In the genomic region with DNA sequence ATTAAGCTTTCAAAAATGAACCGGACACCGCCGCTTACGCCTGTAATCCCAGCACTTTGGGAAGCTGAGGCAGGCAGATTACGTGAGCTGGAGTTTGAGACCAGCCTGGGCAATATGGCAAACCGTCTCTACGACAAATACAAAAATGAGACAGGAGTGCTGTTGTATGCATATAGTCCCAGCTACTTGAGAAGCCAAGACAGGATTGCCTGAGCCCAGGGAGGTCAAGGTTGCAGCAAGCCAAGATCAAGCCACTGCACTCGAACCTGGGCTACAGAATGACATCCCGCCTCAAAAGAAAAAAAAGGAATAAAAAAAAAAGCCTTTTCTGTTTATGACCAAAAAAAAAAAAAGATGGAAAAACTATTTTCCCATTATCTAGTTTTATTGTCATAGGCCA, we compare ENCODE assay signal across 1 cellular context.
TF ChIP-seq lines count a peak whose summit lies in the region.

No MANE protein-coding gene starts in this region.

TF ChIP-seq in K562, 482 proteins besides CTCF, POLR2A, EP300 and RAD21 (continued from another document):
- TF ChIP-seq, protein P1, sequence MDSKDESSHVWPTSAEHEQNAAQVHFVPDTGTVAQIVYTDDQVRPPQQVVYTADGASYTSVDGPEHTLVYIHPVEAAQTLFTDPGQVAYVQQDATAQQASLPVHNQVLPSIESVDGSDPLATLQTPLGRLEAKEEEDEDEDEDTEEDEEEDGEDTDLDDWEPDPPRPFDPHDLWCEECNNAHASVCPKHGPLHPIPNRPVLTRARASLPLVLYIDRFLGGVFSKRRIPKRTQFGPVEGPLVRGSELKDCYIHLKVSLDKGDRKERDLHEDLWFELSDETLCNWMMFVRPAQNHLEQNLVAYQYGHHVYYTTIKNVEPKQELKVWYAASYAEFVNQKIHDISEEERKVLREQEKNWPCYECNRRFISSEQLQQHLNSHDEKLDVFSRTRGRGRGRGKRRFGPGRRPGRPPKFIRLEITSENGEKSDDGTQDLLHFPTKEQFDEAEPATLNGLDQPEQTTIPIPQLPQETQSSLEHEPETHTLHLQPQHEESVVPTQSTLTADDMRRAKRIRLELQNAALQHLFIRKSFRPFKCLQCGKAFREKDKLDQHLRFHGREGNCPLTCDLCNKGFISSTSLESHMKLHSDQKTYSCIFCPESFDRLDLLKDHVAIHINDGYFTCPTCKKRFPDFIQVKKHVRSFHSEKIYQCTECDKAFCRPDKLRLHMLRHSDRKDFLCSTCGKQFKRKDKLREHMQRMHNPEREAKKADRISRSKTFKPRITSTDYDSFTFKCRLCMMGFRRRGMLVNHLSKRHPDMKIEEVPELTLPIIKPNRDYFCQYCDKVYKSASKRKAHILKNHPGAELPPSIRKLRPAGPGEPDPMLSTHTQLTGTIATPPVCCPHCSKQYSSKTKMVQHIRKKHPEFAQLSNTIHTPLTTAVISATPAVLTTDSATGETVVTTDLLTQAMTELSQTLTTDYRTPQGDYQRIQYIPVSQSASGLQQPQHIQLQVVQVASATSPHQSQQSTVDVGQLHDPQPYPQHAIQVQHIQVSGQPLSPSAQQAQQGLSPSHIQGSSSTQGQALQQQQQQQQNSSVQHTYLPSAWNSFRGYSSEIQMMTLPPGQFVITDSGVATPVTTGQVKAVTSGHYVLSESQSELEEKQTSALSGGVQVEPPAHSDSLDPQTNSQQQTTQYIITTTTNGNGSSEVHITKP (IDR thresholded peaks at IDR 0.05; ENCODE audit: partially characterized antibody): no peak
- TF ChIP-seq HOXB6 (CRISPR knock-in tag; IDR thresholded peaks at IDR 0.05; ENCODE audit: borderline replicate concordance): no peak
- TF ChIP-seq BRD9 (IDR thresholded peaks at IDR 0.05; ENCODE audit: low read depth, partially characterized antibody): no peak
- TF ChIP-seq HDAC2 (IDR thresholded peaks at IDR 0.05): no peak
- no peak for TF ChIP-seq NFRKB (IDR thresholded peaks at IDR 0.05; ENCODE audit: low read depth)
- no peak for TF ChIP-seq ZZZ3 (IDR thresholded peaks at IDR 0.05)
- no peak for TF ChIP-seq ZNF316 (IDR thresholded peaks at IDR 0.05)
- TF ChIP-seq, protein P2, sequence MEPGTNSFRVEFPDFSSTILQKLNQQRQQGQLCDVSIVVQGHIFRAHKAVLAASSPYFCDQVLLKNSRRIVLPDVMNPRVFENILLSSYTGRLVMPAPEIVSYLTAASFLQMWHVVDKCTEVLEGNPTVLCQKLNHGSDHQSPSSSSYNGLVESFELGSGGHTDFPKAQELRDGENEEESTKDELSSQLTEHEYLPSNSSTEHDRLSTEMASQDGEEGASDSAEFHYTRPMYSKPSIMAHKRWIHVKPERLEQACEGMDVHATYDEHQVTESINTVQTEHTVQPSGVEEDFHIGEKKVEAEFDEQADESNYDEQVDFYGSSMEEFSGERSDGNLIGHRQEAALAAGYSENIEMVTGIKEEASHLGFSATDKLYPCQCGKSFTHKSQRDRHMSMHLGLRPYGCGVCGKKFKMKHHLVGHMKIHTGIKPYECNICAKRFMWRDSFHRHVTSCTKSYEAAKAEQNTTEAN (CRISPR knock-in tag; IDR thresholded peaks at IDR 0.05): no peak
- TF ChIP-seq, protein P3, sequence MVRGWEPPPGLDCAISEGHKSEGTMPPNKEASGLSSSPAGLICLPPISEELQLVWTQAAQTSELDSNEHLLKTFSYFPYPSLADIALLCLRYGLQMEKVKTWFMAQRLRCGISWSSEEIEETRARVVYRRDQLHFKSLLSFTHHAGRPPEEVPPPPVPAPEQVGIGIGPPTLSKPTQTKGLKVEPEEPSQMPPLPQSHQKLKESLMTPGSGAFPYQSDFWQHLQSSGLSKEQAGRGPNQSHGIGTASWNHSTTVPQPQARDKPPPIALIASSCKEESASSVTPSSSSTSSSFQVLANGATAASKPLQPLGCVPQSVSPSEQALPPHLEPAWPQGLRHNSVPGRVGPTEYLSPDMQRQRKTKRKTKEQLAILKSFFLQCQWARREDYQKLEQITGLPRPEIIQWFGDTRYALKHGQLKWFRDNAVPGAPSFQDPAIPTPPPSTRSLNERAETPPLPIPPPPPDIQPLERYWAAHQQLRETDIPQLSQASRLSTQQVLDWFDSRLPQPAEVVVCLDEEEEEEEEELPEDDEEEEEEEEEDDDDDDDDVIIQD (CRISPR knock-in tag; IDR thresholded peaks at IDR 0.05): no peak
- TF ChIP-seq, protein P4, sequence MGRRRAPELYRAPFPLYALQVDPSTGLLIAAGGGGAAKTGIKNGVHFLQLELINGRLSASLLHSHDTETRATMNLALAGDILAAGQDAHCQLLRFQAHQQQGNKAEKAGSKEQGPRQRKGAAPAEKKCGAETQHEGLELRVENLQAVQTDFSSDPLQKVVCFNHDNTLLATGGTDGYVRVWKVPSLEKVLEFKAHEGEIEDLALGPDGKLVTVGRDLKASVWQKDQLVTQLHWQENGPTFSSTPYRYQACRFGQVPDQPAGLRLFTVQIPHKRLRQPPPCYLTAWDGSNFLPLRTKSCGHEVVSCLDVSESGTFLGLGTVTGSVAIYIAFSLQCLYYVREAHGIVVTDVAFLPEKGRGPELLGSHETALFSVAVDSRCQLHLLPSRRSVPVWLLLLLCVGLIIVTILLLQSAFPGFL (CRISPR knock-in tag; IDR thresholded peaks at IDR 0.05): no peak
- TF ChIP-seq, protein P5, sequence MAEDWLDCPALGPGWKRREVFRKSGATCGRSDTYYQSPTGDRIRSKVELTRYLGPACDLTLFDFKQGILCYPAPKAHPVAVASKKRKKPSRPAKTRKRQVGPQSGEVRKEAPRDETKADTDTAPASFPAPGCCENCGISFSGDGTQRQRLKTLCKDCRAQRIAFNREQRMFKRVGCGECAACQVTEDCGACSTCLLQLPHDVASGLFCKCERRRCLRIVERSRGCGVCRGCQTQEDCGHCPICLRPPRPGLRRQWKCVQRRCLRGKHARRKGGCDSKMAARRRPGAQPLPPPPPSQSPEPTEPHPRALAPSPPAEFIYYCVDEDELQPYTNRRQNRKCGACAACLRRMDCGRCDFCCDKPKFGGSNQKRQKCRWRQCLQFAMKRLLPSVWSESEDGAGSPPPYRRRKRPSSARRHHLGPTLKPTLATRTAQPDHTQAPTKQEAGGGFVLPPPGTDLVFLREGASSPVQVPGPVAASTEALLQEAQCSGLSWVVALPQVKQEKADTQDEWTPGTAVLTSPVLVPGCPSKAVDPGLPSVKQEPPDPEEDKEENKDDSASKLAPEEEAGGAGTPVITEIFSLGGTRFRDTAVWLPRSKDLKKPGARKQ (CRISPR knock-in tag; IDR thresholded peaks at IDR 0.05): no peak
- TF ChIP-seq, protein P6, sequence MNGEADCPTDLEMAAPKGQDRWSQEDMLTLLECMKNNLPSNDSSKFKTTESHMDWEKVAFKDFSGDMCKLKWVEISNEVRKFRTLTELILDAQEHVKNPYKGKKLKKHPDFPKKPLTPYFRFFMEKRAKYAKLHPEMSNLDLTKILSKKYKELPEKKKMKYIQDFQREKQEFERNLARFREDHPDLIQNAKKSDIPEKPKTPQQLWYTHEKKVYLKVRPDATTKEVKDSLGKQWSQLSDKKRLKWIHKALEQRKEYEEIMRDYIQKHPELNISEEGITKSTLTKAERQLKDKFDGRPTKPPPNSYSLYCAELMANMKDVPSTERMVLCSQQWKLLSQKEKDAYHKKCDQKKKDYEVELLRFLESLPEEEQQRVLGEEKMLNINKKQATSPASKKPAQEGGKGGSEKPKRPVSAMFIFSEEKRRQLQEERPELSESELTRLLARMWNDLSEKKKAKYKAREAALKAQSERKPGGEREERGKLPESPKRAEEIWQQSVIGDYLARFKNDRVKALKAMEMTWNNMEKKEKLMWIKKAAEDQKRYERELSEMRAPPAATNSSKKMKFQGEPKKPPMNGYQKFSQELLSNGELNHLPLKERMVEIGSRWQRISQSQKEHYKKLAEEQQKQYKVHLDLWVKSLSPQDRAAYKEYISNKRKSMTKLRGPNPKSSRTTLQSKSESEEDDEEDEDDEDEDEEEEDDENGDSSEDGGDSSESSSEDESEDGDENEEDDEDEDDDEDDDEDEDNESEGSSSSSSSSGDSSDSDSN (IDR thresholded peaks at IDR 0.05; ENCODE audit: borderline replicate concordance in 1 of 2, low read depth in 2 of 2, low read length in 2 of 2): no peak
TF ChIP-seq in K562: peak in this region for 0.
